ENCODE assay signal across 8 cellular contexts in genomic region chr14:49622022-49622607, GRCh38. TPM values are rescaled to one million over a fixed set of nuclear protein-coding genes. Genes with fewer than 3 reads are reported as not detected.
A peak's percentile ranks its signal among the peaks of the same experiment; 100 is the strongest.
DNase-seq lines count a peak whose midpoint lies in the region; ATAC-seq, FAIRE-seq and TF ChIP-seq lines count a peak whose summit lies in the region.

No MANE protein-coding gene starts in this region.

- CTCF ChIA-PET in endothelial cell of umbilical vein (lab: Charles Lee), result interaction anchor here (1.0 to 6.4 kb wide), 3 partner anchors 11 to 160 kb away, joined by 3 to 80 read pairs (median 9); partner anchors contain the start of gene DNAAF2

- H3K4ac ChIP-seq in trophoblast cell (ENCODE audit: low read depth, low read length), result no peak overlapping the region

- no peak for TF ChIP-seq CTCF in OCI-LY3 (IDR thresholded peaks at IDR 0.05; ENCODE audit: low read depth, low read length)
- TF ChIP-seq CTCF in endothelial cell of umbilical vein (IDR thresholded peaks at IDR 0.05; ENCODE audit: extremely low read depth in 1 of 2, insufficient read depth in 1 of 2, low read depth in 1 of 2, low read length in 2 of 2), result no peak
- no peak for TF ChIP-seq CTCF in GM20000 (IDR thresholded peaks at IDR 0.05; ENCODE audit: extremely low read depth, missing control alignments)
- no peak for TF ChIP-seq CTCF in D721Med (IDR thresholded peaks at IDR 0.05; ENCODE audit: insufficient read depth, missing control alignments)

- H3K18ac ChIP-seq in trophoblast cell (ENCODE audit: low read length), result no peak overlapping the region

- H4K20me1 ChIP-seq in OCI-LY3 (ENCODE audit: insufficient read depth, low read length) (peaks cover 44% of the 10 kb centered on the region), endothelial cell of umbilical vein (replicated peaks; ENCODE audit: control insufficient read depth, extremely low read depth, insufficient read depth, low read length) (no peaks in the 10 kb centered on the region)

- peak overlapping the region; percentile 88 for H3K4me3 ChIP-seq in OCI-LY3 (ENCODE audit: low read length)
- peak overlapping the region; percentile 59 to 95 (median 83) for H3K4me3 ChIP-seq in endothelial cell of umbilical vein (replicated peaks in 1 of 3; ENCODE audit: insufficient read depth in 1 of 3, low read depth in 1 of 3, low read length in 3 of 3)
- no peak overlapping the region for H3K4me3 ChIP-seq in trophoblast cell (ENCODE audit: low read depth, low read length)

- no CpG with 5 or more reads among the region's 3 CpGs for WGBS in trophoblast cell (ENCODE audit: extremely low coverage, insufficient coverage, insufficient read length)

- H3K27me3 ChIP-seq in OCI-LY3 (ENCODE audit: low read depth, low read length), result no peaks in the 10 kb centered on the region
- no peaks in the 10 kb centered on the region for H3K27me3 ChIP-seq in endothelial cell of umbilical vein (ENCODE audit: control insufficient read depth in 2 of 2, insufficient read depth in 2 of 2, low read length in 2 of 2)
- H3K27me3 ChIP-seq in trophoblast cell (ENCODE audit: insufficient read depth, low read length), result no peaks in the 10 kb centered on the region

- H3K9me3 ChIP-seq in OCI-LY3 (ENCODE audit: insufficient read depth, low read length), result no peaks in the 10 kb centered on the region
- no peaks in the 10 kb centered on the region for H3K9me3 ChIP-seq in endothelial cell of umbilical vein (replicated peaks; ENCODE audit: control insufficient read depth, insufficient read depth, low read length)
- no peaks in the 10 kb centered on the region for H3K9me3 ChIP-seq in trophoblast cell (ENCODE audit: insufficient read depth, low read depth, low read length)

- H4K12ac ChIP-seq in trophoblast cell (ENCODE audit: low read depth, low read length), result no peak overlapping the region

- no peak overlapping the region for H2BK5ac ChIP-seq in trophoblast cell (ENCODE audit: low read depth, low read length, poor library complexity)

- H3K79me2 ChIP-seq in OCI-LY3 (ENCODE audit: low read length) (peaks cover 99% of the 10 kb centered on the region), endothelial cell of umbilical vein (ENCODE audit: control insufficient read depth, insufficient read depth, low read length) (peaks cover 79% of the 10 kb centered on the region), trophoblast cell (ENCODE audit: control insufficient read depth, insufficient read depth, low read length, poor library complexity) (peaks cover 20% of the 10 kb centered on the region)

- no peak overlapping the region for H4K8ac ChIP-seq in trophoblast cell (ENCODE audit: low read depth, low read length)

- H3K4me1 ChIP-seq in OCI-LY3 (ENCODE audit: low read length) (peaks cover 33% of the 10 kb centered on the region), endothelial cell of umbilical vein (ENCODE audit: control insufficient read depth, extremely low read depth, insufficient read depth, low read length) (peaks cover 40% of the 10 kb centered on the region), trophoblast cell (ENCODE audit: control insufficient read depth in 1 of 2, insufficient read depth in 2 of 2, low read length in 2 of 2) (peaks cover 3 to 9% of the 10 kb centered on the region in 2 experiments)

- H2BK120ac ChIP-seq in trophoblast cell (ENCODE audit: insufficient read depth, low read length, poor library complexity), result no peak overlapping the region

- no peak overlapping the region for H3K14ac ChIP-seq in trophoblast cell (ENCODE audit: low read length)

- intact Hi-C loops in endothelial cell of umbilical vein (cut with micrococcal nuclease), result loop anchor here (10.0 kb wide), 1 partner anchor 613 kb away; the partner anchor contains the start of gene SOS2

- H2AK5ac ChIP-seq in trophoblast cell (ENCODE audit: low read length), result no peak overlapping the region

- dilution Hi-C loops in endothelial cell of umbilical vein (cut with MboI; ENCODE audit: extremely low pct_ligation_motif_present, low sequenced_read_pairs), result no loop called here

- no peak for ATAC-seq in HG03175 (IDR thresholded peaks at IDR 0.05; ENCODE audit: unreplicated experiment)

- DNase-seq in EL, result peak; percentile 38
- peak; percentile 18 for DNase-seq in endothelial cell of umbilical vein (ENCODE audit: low read depth, low spot score)
- DNase-seq in trophoblast cell, result no peak
- no peak for DNase-seq in GM20000 (ENCODE audit: low spot score)
- DNase-seq in D721Med (ENCODE audit: insufficient read length, low spot score), result no peak
- no peak for DNase-seq in HCEC 1CT

- 0 out of 2 replicates have a peak overlapping the region, but pooled peaks have one; percentile 0 for H3K27ac ChIP-seq in OCI-LY3 (ENCODE audit: low read length)
- H3K27ac ChIP-seq in endothelial cell of umbilical vein (ENCODE audit: insufficient read depth, low read depth, low read length), result no peak overlapping the region
- no peak overlapping the region for H3K27ac ChIP-seq in trophoblast cell (ENCODE audit: low read depth, low read length)

- POLR2A ChIA-PET in endothelial cell of umbilical vein (lab: Charles Lee), result interaction anchor here (0.6 to 2.5 kb wide), 2 partner anchors 17 to 148 kb away, joined by 5 to 11 read pairs; no protein-coding TSS in a partner anchor

- FAIRE-seq in endothelial cell of umbilical vein (lab: Jason Lieb, UNC) (peak; percentile 8), D721Med (lab: Jason Lieb, UNC) (no peak)

- H3K4me2 ChIP-seq in OCI-LY3 (ENCODE audit: low read length) (peak overlapping the region; percentile 96), endothelial cell of umbilical vein (ENCODE audit: insufficient read depth, low read length) (peak overlapping the region; percentile 86), trophoblast cell (ENCODE audit: low read length) (peak overlapping the region; percentile 89)

- TSS peak; percentile 53 for BruUV-seq in endothelial cell of umbilical vein (replicated peaks; lab: Mats Ljungman, UMichigan)

- no peak overlapping the region for H2AFZ ChIP-seq in OCI-LY3 (ENCODE audit: low read depth, low read length)
- H2AFZ ChIP-seq in endothelial cell of umbilical vein (ENCODE audit: low read depth, low read length), result no peak overlapping the region
- no peak overlapping the region for H2AFZ ChIP-seq in trophoblast cell (ENCODE audit: insufficient read depth, low read length, poor library complexity)

- H3K9ac ChIP-seq in OCI-LY3 (ENCODE audit: low read length) (peak overlapping the region; percentile 94), endothelial cell of umbilical vein (replicated peaks; ENCODE audit: extremely low read depth, insufficient read depth, low read length) (peak overlapping the region; percentile 90), trophoblast cell (ENCODE audit: low read length) (no peak overlapping the region)

- peaks cover 13% of the 10 kb centered on the region for H3K79me1 ChIP-seq in trophoblast cell (ENCODE audit: low read length)

- H3K23ac ChIP-seq in trophoblast cell (ENCODE audit: low read length), result no peak overlapping the region

- no peaks in the 10 kb centered on the region for H3K9me1 ChIP-seq in endothelial cell of umbilical vein (replicated peaks; ENCODE audit: control insufficient read depth, extremely low read depth, insufficient read depth, low read length)

- H3K36me3 ChIP-seq in OCI-LY3 (replicated peaks; ENCODE audit: low read depth, low read length) (peaks cover 58% of the 10 kb centered on the region), endothelial cell of umbilical vein (ENCODE audit: control insufficient read depth in 2 of 2, extremely low read depth in 1 of 2, insufficient read depth in 2 of 2, low read length in 2 of 2) (peaks cover 0 to 3% of the 10 kb centered on the region in 2 experiments), trophoblast cell (ENCODE audit: control insufficient read depth in 1 of 2, insufficient read depth in 2 of 2, low read length in 2 of 2) (peaks cover 11 to 15% of the 10 kb centered on the region in 2 experiments)

- TF ChIP-seq POLR2A in endothelial cell of umbilical vein (IDR thresholded peaks at IDR 0.05; ENCODE audit: low read depth, low read length), result no peak

- H4K91ac ChIP-seq in trophoblast cell (ENCODE audit: low read depth, low read length), result no peak overlapping the region

- no peak overlapping the region for H2BK12ac ChIP-seq in trophoblast cell (ENCODE audit: low read length)

RNA-seq across cellular contexts. Expression of gene MGAT2, which starts 1.5 kb away (rescaled TPM):
- total RNA-seq in endothelial cell of umbilical vein, result 68.1 and 72.6 TPM in 2 replicates
- polyA plus RNA-seq in endothelial cell of umbilical vein, result 34.5 and 36.4 TPM in 2 replicates
- 30.2 and 37.4 TPM in 2 replicates for polyA plus RNA-seq in endothelial cell of umbilical vein (2011; cell fraction: cytosol; rRNA removed)
- polyA plus RNA-seq in endothelial cell of umbilical vein (2011; cell fraction: nucleus; rRNA removed), result 14.1 and 18.4 TPM in 2 replicates
- polyA plus RNA-seq in endothelial cell of umbilical vein (2012), result 18.4 and 23.0 TPM in 2 replicates
- polyA minus RNA-seq in endothelial cell of umbilical vein, result 37.4 and 40.6 TPM in 2 replicates
- 19.3 TPM for polyA minus RNA-seq in endothelial cell of umbilical vein (2011; cell fraction: cytosol; rRNA and poly(A)+ RNA removed)
- polyA minus RNA-seq in endothelial cell of umbilical vein (2011; cell fraction: nucleus; rRNA and poly(A)+ RNA removed), result 15.7 and 17.6 TPM in 2 replicates
- 18.0 and 18.4 TPM in 2 replicates for polyA plus RNA-seq in trophoblast cell (2013)

RNA-seq across cellular contexts. Expression of gene RPL36AL, which starts 1.7 kb away (rescaled TPM):
- total RNA-seq in endothelial cell of umbilical vein, result 251 and 260 TPM in 2 replicates
- polyA plus RNA-seq in endothelial cell of umbilical vein, result 116 and 174 TPM in 2 replicates
- polyA plus RNA-seq in endothelial cell of umbilical vein (2011; cell fraction: cytosol; rRNA removed), result 257 and 274 TPM in 2 replicates
- polyA plus RNA-seq in endothelial cell of umbilical vein (2011; cell fraction: nucleus; rRNA removed), result 78.3 and 111 TPM in 2 replicates
- polyA plus RNA-seq in endothelial cell of umbilical vein (2012), result 427 and 571 TPM in 2 replicates
- polyA minus RNA-seq in endothelial cell of umbilical vein, result 58.1 and 72.5 TPM in 2 replicates
- 48.3 TPM for polyA minus RNA-seq in endothelial cell of umbilical vein (2011; cell fraction: cytosol; rRNA and poly(A)+ RNA removed)
- polyA minus RNA-seq in endothelial cell of umbilical vein (2011; cell fraction: nucleus; rRNA and poly(A)+ RNA removed), result 11.5 and 16.9 TPM in 2 replicates
- 509 and 527 TPM in 2 replicates for polyA plus RNA-seq in trophoblast cell (2013)

RNA-seq across cellular contexts. Expression of gene DNAAF2, which starts 12.9 kb away (rescaled TPM):
- 5.7 and 6.4 TPM in 2 replicates for total RNA-seq in endothelial cell of umbilical vein
- polyA plus RNA-seq in endothelial cell of umbilical vein, result 3.0 and 3.1 TPM in 2 replicates
- 4.5 and 4.9 TPM in 2 replicates for polyA plus RNA-seq in endothelial cell of umbilical vein (2011; cell fraction: cytosol; rRNA removed)
- 2.0 and 2.4 TPM in 2 replicates for polyA plus RNA-seq in endothelial cell of umbilical vein (2011; cell fraction: nucleus; rRNA removed)
- 4.1 and 5.4 TPM in 2 replicates for polyA plus RNA-seq in endothelial cell of umbilical vein (2012)
- polyA minus RNA-seq in endothelial cell of umbilical vein, result 1.2 and 1.5 TPM in 2 replicates
- 5.4 TPM for polyA minus RNA-seq in endothelial cell of umbilical vein (2011; cell fraction: cytosol; rRNA and poly(A)+ RNA removed)
- polyA minus RNA-seq in endothelial cell of umbilical vein (2011; cell fraction: nucleus; rRNA and poly(A)+ RNA removed), result 1.2 and 3.5 TPM in 2 replicates
- polyA plus RNA-seq in trophoblast cell (2013), result 6.2 and 6.3 TPM in 2 replicates

RNA-seq across cellular contexts. Expression of gene LRR1, which starts 23.4 kb away (rescaled TPM):
- total RNA-seq in endothelial cell of umbilical vein, result 30.1 and 30.9 TPM in 2 replicates
- 11.4 and 17.7 TPM in 2 replicates for polyA plus RNA-seq in endothelial cell of umbilical vein
- polyA plus RNA-seq in endothelial cell of umbilical vein (2011; cell fraction: cytosol; rRNA removed), result 19.5 and 20.3 TPM in 2 replicates
- 9.7 and 15.5 TPM in 2 replicates for polyA plus RNA-seq in endothelial cell of umbilical vein (2011; cell fraction: nucleus; rRNA removed)
- 14.1 and 24.0 TPM in 2 replicates for polyA plus RNA-seq in endothelial cell of umbilical vein (2012)
- 9.0 and 9.2 TPM in 2 replicates for polyA minus RNA-seq in endothelial cell of umbilical vein
- 19.5 TPM for polyA minus RNA-seq in endothelial cell of umbilical vein (2011; cell fraction: cytosol; rRNA and poly(A)+ RNA removed)
- 6.1 and 9.1 TPM in 2 replicates for polyA minus RNA-seq in endothelial cell of umbilical vein (2011; cell fraction: nucleus; rRNA and poly(A)+ RNA removed)
- polyA plus RNA-seq in trophoblast cell (2013), result 12.6 and 13.5 TPM in 2 replicates

RNA-seq across cellular contexts. Expression of gene RPS29, which starts 35.9 kb away (rescaled TPM):
- 1,408 and 1,453 TPM in 2 replicates for total RNA-seq in endothelial cell of umbilical vein
- 13,992 and 14,040 TPM in 2 replicates for polyA plus RNA-seq in endothelial cell of umbilical vein
- polyA plus RNA-seq in endothelial cell of umbilical vein (2011; cell fraction: cytosol; rRNA removed), result 11,440 and 11,541 TPM in 2 replicates
- polyA plus RNA-seq in endothelial cell of umbilical vein (2011; cell fraction: nucleus; rRNA removed), result 2,321 and 3,038 TPM in 2 replicates
- polyA plus RNA-seq in endothelial cell of umbilical vein (2012), result 6,267 and 6,888 TPM in 2 replicates
- 1,176 and 1,327 TPM in 2 replicates for polyA minus RNA-seq in endothelial cell of umbilical vein
- 684 TPM for polyA minus RNA-seq in endothelial cell of umbilical vein (2011; cell fraction: cytosol; rRNA and poly(A)+ RNA removed)
- 167 and 185 TPM in 2 replicates for polyA minus RNA-seq in endothelial cell of umbilical vein (2011; cell fraction: nucleus; rRNA and poly(A)+ RNA removed)
- 13,391 and 13,743 TPM in 2 replicates for polyA plus RNA-seq in trophoblast cell (2013)

Comparison
In these comparisons a context has a peak if more than half of its experiments do, and no peak if none do; other contexts are left out.
1. DNase-seq: peak in EL (single experiment) and endothelial cell of umbilical vein (single experiment); none in trophoblast cell (0 of 2), GM20000 (single experiment), D721Med (single experiment) and HCEC 1CT (single experiment).
2. Peak in every context shown above with its lines, with median percentiles within 50 percentile points of each other: H3K4me2 ChIP-seq.